Comparison of ENCODE assay signal across 2 cellular contexts in genomic region chrX:65707153-65707552, GRCh38.
TF ChIP-seq lines count a peak whose summit lies in the region.

No MANE protein-coding gene starts in this region.

TF ChIP-seq in GM12878, 131 proteins besides CTCF, POLR2A, EP300 and RAD21:
- TF ChIP-seq ATF3 (IDR thresholded peaks at IDR 0.05; ENCODE audit: borderline replicate concordance, extremely low read depth, low read depth, low read length) (no peak), ZSCAN29 (IDR thresholded peaks at IDR 0.05) (no peak)

TF ChIP-seq in GM23338, 12 proteins besides CTCF, POLR2A, EP300 and RAD21:
- no peak for TF ChIP-seq ZNF462 (CRISPR knock-in tag; IDR thresholded peaks at IDR 0.05)
- no peak for TF ChIP-seq EZH2 (IDR thresholded peaks at IDR 0.05; ENCODE audit: low read depth, unreplicated experiment)
- no peak for TF ChIP-seq JUNB (IDR thresholded peaks at IDR 0.05; ENCODE audit: unreplicated experiment)
- no peak for TF ChIP-seq NANOG (IDR thresholded peaks at IDR 0.05; ENCODE audit: borderline replicate concordance)
- no peak for TF ChIP-seq REST (IDR thresholded peaks at IDR 0.05; ENCODE audit: unreplicated experiment)
- TF ChIP-seq ZNF331 (CRISPR knock-in tag; IDR thresholded peaks at IDR 0.05; ENCODE audit: low read depth), result no peak
- TF ChIP-seq STAT1 (IDR thresholded peaks at IDR 0.05; ENCODE audit: unreplicated experiment), result no peak
- TF ChIP-seq EZH2phosphoT487 (IDR thresholded peaks at IDR 0.05; ENCODE audit: unreplicated experiment), result no peak
